Comparison of ENCODE assay signal across 7 cellular contexts in genomic region chr1:180953791-180954721, GRCh38. TPM values are rescaled to one million over a fixed set of nuclear protein-coding genes. Genes with fewer than 3 reads are reported as not detected.
DNase-seq lines count a peak whose midpoint lies in the region; ATAC-seq lines count a peak whose summit lies in the region.

No MANE protein-coding gene starts in this region.

- peak; percentile 53 for ATAC-seq in GM18519 (IDR thresholded peaks at IDR 0.05; ENCODE audit: low FRiP score, unreplicated experiment)
- peak; percentile 63 for ATAC-seq in HG02981 (IDR thresholded peaks at IDR 0.05; ENCODE audit: unreplicated experiment)
- peak; percentile 87 for ATAC-seq in left colon

- intact Hi-C loops in left colon (cut with DNase I, micrococcal nuclease) = no loop called here

- DNase-seq in T-helper 22 cell (ENCODE audit: low read depth) (peak; percentile 42), astrocyte of the hippocampus (ENCODE audit: low read depth, low spot score) (peak; percentile 70), left colon (peak; percentile 72 to 81), NCI-H82 treated with DMSO at 0.1 percent for 48 hours (lab: John Stamatoyannopoulos, UW; ENCODE audit: unreplicated experiment) (no peak)
- peak; percentile 21 to 56 (median 46) for DNase-seq in stimulated activated CD4-positive, alpha-beta T cell treated with anti-CD3 and anti-CD28 coated beads, TNF-alpha, amount 100 ng/mL, for 1 hour (ENCODE audit: low read depth in 3 of 3, low spot score in 1 of 3)

RNA-seq across cellular contexts. Expression of gene KIAA1614, which starts 41.4 kb away (rescaled TPM):
- 1 to 10 TPM in 1 of 2 donors, under 1 TPM in 1; 0.67 to 1.6 TPM for total RNA-seq in left colon
